ENCODE assay signal across 15 cellular contexts in the genomic region with DNA sequence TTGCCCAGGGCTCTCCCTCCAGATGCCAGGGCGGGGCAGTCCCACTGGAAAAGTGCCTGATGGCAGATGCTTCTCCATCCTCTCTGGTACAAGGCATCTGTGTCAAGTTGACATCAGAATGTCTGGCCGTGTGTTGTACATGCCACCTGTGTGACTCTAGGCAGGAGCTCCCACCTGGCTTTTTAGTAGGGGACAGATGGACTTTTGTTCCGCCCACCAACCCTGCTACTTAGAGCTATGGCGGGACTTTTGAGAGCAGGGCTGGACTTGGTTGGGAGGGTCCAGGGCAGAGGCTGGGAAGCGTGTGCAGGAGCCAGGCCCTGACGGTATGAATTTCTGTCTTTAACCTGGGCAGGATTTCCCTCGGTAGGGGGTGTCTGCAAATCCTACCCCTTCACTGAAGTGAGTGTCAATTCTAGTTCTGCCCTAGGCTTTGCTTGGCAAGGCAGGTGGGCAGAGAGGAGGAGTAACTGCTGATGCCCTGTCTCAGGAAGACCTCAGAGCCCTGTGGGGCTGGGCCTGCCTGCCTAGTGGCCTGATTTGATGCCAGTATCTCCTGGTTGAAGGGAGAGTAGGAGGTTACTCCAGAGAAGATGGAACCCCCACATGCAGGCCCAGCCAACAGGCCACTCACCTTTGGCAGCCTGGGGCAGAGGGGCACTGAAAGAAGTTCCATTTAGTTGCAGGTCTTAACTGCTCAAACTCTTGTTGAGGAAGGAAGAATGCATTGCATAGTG.
DNase-seq lines count a peak whose midpoint lies in the region; ATAC-seq and TF ChIP-seq lines count a peak whose summit lies in the region.
"Had no signal": no experiment of that assay in that cellular context is flagged by ENCODE, and none has a peak within 500 bp of the region (broad histone marks: within the 10 kb centered on the region; RNA-seq: fewer than 3 reads in every experiment).

No MANE protein-coding gene starts in this region.

- no peak overlapping the region for H3K4ac ChIP-seq in neuronal stem cell (ENCODE audit: low read length)

- H2BK120ac ChIP-seq in neuronal stem cell (ENCODE audit: low read depth, low read length) = no peak overlapping the region

- no peak overlapping the region for H3K4me2 ChIP-seq in neuronal stem cell (ENCODE audit: insufficient read depth, low read length, poor library complexity, severe bottlenecking)

- peak overlapping the region; percentile 41 for H2BK12ac ChIP-seq in neuronal stem cell (ENCODE audit: low read length)

- H3K9me3 Mint-ChIP-seq in chondrocyte (ENCODE audit: low read depth) = peaks cover 7% of the 10 kb centered on the region
- H3K9me3 Mint-ChIP-seq: CD4-positive, alpha-beta T cell had no signal

- peaks cover 5 to 7% of the 10 kb centered on the region in 2 donors for H3K4me1 ChIP-seq in neuronal stem cell (ENCODE audit: control insufficient read depth in 2 of 2, insufficient read depth in 1 of 2, low read depth in 1 of 2, low read length in 2 of 2)
- H3K4me1 ChIP-seq: SJSA1 had no signal

- no peak for ATAC-seq in HG03460 (IDR thresholded peaks at IDR 0.05; ENCODE audit: unreplicated experiment)
- ATAC-seq in GM21619 (IDR thresholded peaks at IDR 0.05; ENCODE audit: unreplicated experiment) = no peak
- no peak for ATAC-seq in GM19328 (IDR thresholded peaks at IDR 0.05; ENCODE audit: unreplicated experiment)
- ATAC-seq: HCT116 had no signal

- WGBS in neuronal stem cell (ENCODE audit: extremely low coverage in 2 of 2, insufficient read length in 2 of 2, insufficient replicate concordance in 1 of 2), 2 donors = no CpG with 5 or more reads among the region's 7 CpGs

- no peak overlapping the region for H2AK5ac ChIP-seq in neuronal stem cell (ENCODE audit: low read depth, low read length)

- peak overlapping the region; percentile 38 for H3K18ac ChIP-seq in neuronal stem cell (ENCODE audit: low read length)

- peaks cover 0 to 23% (median 0%) of the 10 kb centered on the region in 3 experiments for H3K27me3 ChIP-seq in neuronal stem cell (ENCODE audit: control insufficient read depth in 3 of 3, insufficient read depth in 3 of 3, low read depth in 1 of 3, low read length in 3 of 3)
- H3K27me3 ChIP-seq: BE2C, SJSA1 had no signal

- H3K4me1 Mint-ChIP-seq in chondrocyte (ENCODE audit: low read depth) = peaks cover 11% of the 10 kb centered on the region

- no peak overlapping the region for H3K23ac ChIP-seq in neuronal stem cell (ENCODE audit: low read depth, low read length, poor library complexity)

- H3K27ac ChIP-seq in neuronal stem cell (replicated peaks; ENCODE audit: low read length) = no peak overlapping the region
- H3K27ac ChIP-seq: SJSA1 had no signal

- no peaks in the 10 kb centered on the region for H3K36me3 ChIP-seq in neuronal stem cell (replicated peaks in 1 of 2; ENCODE audit: control insufficient read depth in 2 of 2, insufficient read depth in 2 of 2, low read length in 2 of 2)
- H3K36me3 ChIP-seq: BE2C, SJSA1 had no signal

- H2BK5ac ChIP-seq in neuronal stem cell (ENCODE audit: low read length) = no peak overlapping the region

- peak; percentile 85 for DNase-seq in NCI-H2171 treated with DMSO at 0.1 percent for 48 hours (lab: John Stamatoyannopoulos, UW)
- DNase-seq in chondrocyte (ENCODE audit: low spot score) = peak; percentile 76
- DNase-seq in neuronal stem cell (ENCODE audit: low spot score) = no peak
- peak; percentile 27 for DNase-seq in ureter (ENCODE audit: low spot score)
- DNase-seq: BE2C; CD4-positive, alpha-beta T cell; DMS79; NCI-H1105 treated with DMSO at 0.1 percent for 48 hours; NCI-H187 treated with DMSO at 0.1 percent for 48 hours; NCI-H446 treated with DMSO at 0.1 percent for 48 hours had no signal

- H3K4me3 ChIP-seq in neuronal stem cell (ENCODE audit: low read length in 2 of 2) = no peak overlapping the region
- H3K4me3 ChIP-seq: SJSA1 had no signal

- no peak overlapping the region for H3K9ac ChIP-seq in neuronal stem cell (ENCODE audit: low read depth, low read length, poor library complexity)

- no peak overlapping the region for H3K27ac Mint-ChIP-seq in chondrocyte (ENCODE audit: unreplicated experiment)
- H3K27ac Mint-ChIP-seq: CD4-positive, alpha-beta T cell had no signal

- no peaks in the 10 kb centered on the region for H3K79me1 ChIP-seq in neuronal stem cell (ENCODE audit: low read depth, low read length)

- no peaks in the 10 kb centered on the region for H3K9me3 ChIP-seq in neuronal stem cell (replicated peaks in 1 of 2; ENCODE audit: control insufficient read depth in 2 of 2, insufficient read depth in 1 of 2, low read depth in 1 of 2, low read length in 2 of 2)
- H3K9me3 ChIP-seq: BE2C, SJSA1 had no signal

- H4K8ac ChIP-seq in neuronal stem cell (ENCODE audit: low read depth, low read length) = no peak overlapping the region

- H4K91ac ChIP-seq in neuronal stem cell (ENCODE audit: low read depth, low read length, poor library complexity) = no peak overlapping the region

- no peak overlapping the region for H3K14ac ChIP-seq in neuronal stem cell (ENCODE audit: low read length)

- H2AFZ ChIP-seq in neuronal stem cell (ENCODE audit: low read length) = no peak overlapping the region

- H3K4me3 Mint-ChIP-seq in chondrocyte (ENCODE audit: unreplicated experiment) = no peak overlapping the region
- H3K4me3 Mint-ChIP-seq: CD4-positive, alpha-beta T cell had no signal

- no peak for TF ChIP-seq CTCF in chondrocyte (IDR thresholded peaks at IDR 0.05)

- H3K36me3 Mint-ChIP-seq in chondrocyte (ENCODE audit: low read depth) = no peaks in the 10 kb centered on the region

- H3K27me3 Mint-ChIP-seq in chondrocyte (ENCODE audit: low read depth) = no peaks in the 10 kb centered on the region
- H3K27me3 Mint-ChIP-seq: CD4-positive, alpha-beta T cell had no signal

- H2BK15ac ChIP-seq in neuronal stem cell (ENCODE audit: low read length) = no peak overlapping the region
